20 cellular contexts compared by ENCODE assay signal in genomic region chrX:120429776-120430535, GRCh38. TPM values are rescaled to one million over a fixed set of nuclear protein-coding genes. Genes with fewer than 3 reads are reported as not detected.
DNase-seq lines count a peak whose midpoint lies in the region; ATAC-seq lines count a peak whose summit lies in the region.
"Had no signal": no experiment of that assay in that cellular context is flagged by ENCODE, and none has a peak within 500 bp of the region (broad histone marks: within the 10 kb centered on the region; RNA-seq: fewer than 3 reads in every experiment).

No MANE protein-coding gene starts in this region.

- peak; percentile 34 for DNase-seq in NCI-H524 treated with DMSO at 0.1 percent for 48 hours (lab: John Stamatoyannopoulos, UW)
- no peak for DNase-seq in AG20443 (ENCODE audit: low spot score)
- no peak for DNase-seq in HUDEP-2 (lab: John Stamatoyannopoulos, UW; ENCODE audit: unreplicated experiment in 76 of 76)
- DNase-seq: body of pancreas; GM23248; left lung; naive B cell; NCI-H1930; NK-92 treated with Interleukin-12 subunit alpha and Interleukin-12 subunit beta, amount 100 ng/mL, for 24 hours; posterior cingulate gyrus; Right ventricle myocardium superior; stimulated activated CD4-positive, alpha-beta T cell treated with anti-CD3 and anti-CD28 coated beads, Interleukin-12 subunit alpha, Interleukin-12 subunit beta, amount 100 ng/mL, for 4 hours; stimulated activated naive CD8-positive, alpha-beta T cell treated with anti-CD3 and anti-CD28 coated beads, Interleukin-15, amount 100 ng/mL, for 72 hours; T-helper 17 cell had no signal

- peak overlapping the region; percentile 32 for H3K9ac ChIP-seq in skeletal muscle satellite cell (ENCODE audit: low read depth, low read length)
- H3K9ac ChIP-seq: BLaER1 treated with 17β-estradiol and CSF1 and Interleukin-3, amounts not matched to agents 10 nM and 100 nM; GM23248 had no signal

- H3K27me3 ChIP-seq in skeletal muscle satellite cell (ENCODE audit: control insufficient read depth, insufficient read depth, low read length) = no peaks in the 10 kb centered on the region
- H3K27me3 ChIP-seq: BLaER1 treated with 17β-estradiol and CSF1 and Interleukin-3, amounts not matched to agents 10 nM and 100 nM; body of pancreas; left lung; vagina had no signal

- no peaks in the 10 kb centered on the region for H3K36me3 ChIP-seq in skeletal muscle satellite cell (ENCODE audit: insufficient read depth, low read length)
- H3K36me3 ChIP-seq: left lung, vagina had no signal

- H3K4me1 ChIP-seq in skeletal muscle satellite cell (ENCODE audit: control insufficient read depth, insufficient read depth, low read length) = peaks cover 39% of the 10 kb centered on the region
- H3K4me1 ChIP-seq: body of pancreas, left lung, vagina had no signal

- no peak overlapping the region for H3K4me3 ChIP-seq in skeletal muscle satellite cell (ENCODE audit: low read length)
- H3K4me3 ChIP-seq: BLaER1 treated with 17β-estradiol and CSF1 and Interleukin-3, amounts not matched to agents 10 nM and 100 nM; body of pancreas; GM23248; left lung; vagina had no signal

- H3K4me2 ChIP-seq in skeletal muscle satellite cell (ENCODE audit: low read length) = no peak overlapping the region

- H3K9me3 ChIP-seq in skeletal muscle satellite cell (replicated peaks; ENCODE audit: low read length) = no peaks in the 10 kb centered on the region
- H3K9me3 ChIP-seq: BLaER1 treated with 17β-estradiol and CSF1 and Interleukin-3, amounts not matched to agents 10 nM and 100 nM; body of pancreas; left lung; vagina had no signal

- ATAC-seq in GM18870 (IDR thresholded peaks at IDR 0.05; ENCODE audit: unreplicated experiment) (peak; percentile 85), HG02884 (IDR thresholded peaks at IDR 0.05; ENCODE audit: unreplicated experiment) (peak; percentile 66), HG03108 (IDR thresholded peaks at IDR 0.05; ENCODE audit: unreplicated experiment) (no peak)
- ATAC-seq: body of pancreas; left lung; stimulated activated naive CD8-positive, alpha-beta T cell treated with anti-CD3 and anti-CD28 coated beads, Interleukin-15, amount 100 ng/mL, for 72 hours; T-helper 17 cell had no signal

RNA-seq across cellular contexts. Expression of gene LAMP2, which starts 39.1 kb away (rescaled TPM):
- total RNA-seq in skeletal muscle satellite cell (2012; rRNA removed) = 102 and 119 TPM in 2 replicates
